Comparison of ENCODE assay signal across 19 cellular contexts in genomic region chr12:29053567-29053966, GRCh38.
DNase-seq lines count a peak whose midpoint lies in the region; ATAC-seq and TF ChIP-seq lines count a peak whose summit lies in the region.
"Had no signal": no experiment of that assay in that cellular context is flagged by ENCODE, and none has a peak within 500 bp of the region (broad histone marks: within the 10 kb centered on the region; RNA-seq: fewer than 3 reads in every experiment).

No MANE protein-coding gene starts in this region.

- ATAC-seq in GM18502 (IDR thresholded peaks at IDR 0.05; ENCODE audit: poor library complexity, unreplicated experiment): peak; percentile 83
- peak; percentile 84 for ATAC-seq in GM21360 (IDR thresholded peaks at IDR 0.05; ENCODE audit: unreplicated experiment)
- peak; percentile 83 for ATAC-seq in HG03442 (IDR thresholded peaks at IDR 0.05; ENCODE audit: unreplicated experiment)
- ATAC-seq in left colon: no peak
- ATAC-seq: stimulated activated naive CD8-positive, alpha-beta T cell treated with anti-CD3 and anti-CD28 coated beads, Interleukin-15, Interleukin-2, amounts not matched to agents 100 U/mL and 50 U/mL, for 24 hours had no signal

- TF ChIP-seq POLR2A in testis (IDR thresholded peaks at IDR 0.05): no peak

- CTCF ChIA-PET in RWPE1 (lab: Yijun Ruan, JAX): no interaction called here

- H3K27me3 ChIP-seq in testis (no peaks in the 10 kb centered on the region), BE2C (no peaks in the 10 kb centered on the region)
- H3K27me3 ChIP-seq: BLaER1 treated with 17β-estradiol and CSF1 and Interleukin-3, amounts not matched to agents 10 nM and 100 nM; esophagus squamous epithelium; Peyer's patch had no signal

- H3K4me3 ChIP-seq in testis (no peak overlapping the region), BE2C (ENCODE audit: low read depth, low read length) (no peak overlapping the region)
- H3K4me3 ChIP-seq: BLaER1 treated with 17β-estradiol and CSF1 and Interleukin-3, amounts not matched to agents 10 nM and 100 nM; esophagus squamous epithelium; Peyer's patch had no signal

- POLR2A ChIA-PET in RWPE1 (lab: Yijun Ruan, JAX; ENCODE audit: low non-redundant PET): no interaction called here

- WGBS in testis, 2 donors: 67 to 84% methylated on average over 1 of the region's 1 CpG

- H3K36me3 ChIP-seq in testis (ENCODE audit: low read depth, missing control alignments) (no peaks in the 10 kb centered on the region), BE2C (no peaks in the 10 kb centered on the region)
- H3K36me3 ChIP-seq: BLaER1 treated with 17β-estradiol and CSF1 and Interleukin-3, amounts not matched to agents 10 nM and 100 nM; esophagus squamous epithelium; Peyer's patch had no signal

- DNase-seq in RWPE1 (ENCODE audit: low spot score) (peak; percentile 13), testis (no peak), NCI-H128 (lab: John Stamatoyannopoulos, UW; ENCODE audit: unreplicated experiment) (no peak), left colon (no peak), BE2C (no peak)
- DNase-seq: activated CD4-positive, alpha-beta T cell treated with anti-CD3 and anti-CD28 coated beads, Interleukin-2, amount 50 U/mL, for 48 hours; activated naive CD8-positive, alpha-beta T cell treated with anti-CD3 and anti-CD28 coated beads, Interleukin-2, amount 10 ng/mL, durations not matched to agents 7 days and 5 days; activated T-cell treated with anti-CD3 and anti-CD28 coated beads, Interleukin-2, amount 50 U/mL, for 48 hours; DMS 273 treated with DMSO at 0.1 percent for 48 hours; esophagus squamous epithelium; head of caudate nucleus; NCI-H2081; NCI-H748 treated with DMSO at 0.1 percent for 48 hours; Peyer's patch; stimulated activated naive CD8-positive, alpha-beta T cell treated with anti-CD3 and anti-CD28 coated beads, Interleukin-15, Interleukin-2, amounts not matched to agents 100 U/mL and 50 U/mL, for 24 hours had no signal

- no peak for TF ChIP-seq CTCF in RWPE1 (conservative IDR thresholded peaks at IDR 0.05; ENCODE audit: low read depth)
- TF ChIP-seq CTCF in testis (IDR thresholded peaks at IDR 0.05): no peak
- no peak for TF ChIP-seq CTCF in BE2C (IDR thresholded peaks at IDR 0.05; ENCODE audit: low read depth, low read length)

- H3K4me1 ChIP-seq in testis (no peaks in the 10 kb centered on the region), BE2C (peaks cover 7% of the 10 kb centered on the region)
- H3K4me1 ChIP-seq: esophagus squamous epithelium, Peyer's patch had no signal

- no peaks in the 10 kb centered on the region for H3K9me3 ChIP-seq in testis
- H3K9me3 ChIP-seq in BE2C: no peaks in the 10 kb centered on the region
- H3K9me3 ChIP-seq: BLaER1 treated with 17β-estradiol and CSF1 and Interleukin-3, amounts not matched to agents 10 nM and 100 nM; esophagus squamous epithelium; Peyer's patch had no signal

- H3K27ac ChIP-seq in RWPE1: no peak overlapping the region
- no peak overlapping the region for H3K27ac ChIP-seq in testis
- H3K27ac ChIP-seq: BLaER1 treated with 17β-estradiol and CSF1 and Interleukin-3, amounts not matched to agents 10 nM and 100 nM; esophagus squamous epithelium; Peyer's patch had no signal

- intact Hi-C loops in testis (cut with DNase I; ENCODE audit: low total_unique reads) (no loop called here), left colon (cut with DNase I, micrococcal nuclease) (no loop called here)
